Comparison of ENCODE assay signal across 8 cellular contexts in genomic region chr22:24805790-24806662, GRCh38. TPM values are rescaled to one million over a fixed set of nuclear protein-coding genes. Genes with fewer than 3 reads are reported as not detected.
A peak's percentile ranks its signal among the peaks of the same experiment; 100 is the strongest.
DNase-seq lines count a peak whose midpoint lies in the region; ATAC-seq, FAIRE-seq and TF ChIP-seq lines count a peak whose summit lies in the region.

SGSM1 (plus strand) TSS chr22:24806211; CDS start chr22:24806326, 115 bp downstream.

- no peak for TF ChIP-seq RAD21 in liver (IDR thresholded peaks at IDR 0.05)

- H3K27me3 ChIP-seq in liver (ENCODE audit: control insufficient read depth in 4 of 4, insufficient read depth in 4 of 4, low read length in 3 of 4) = no peaks in the 10 kb centered on the region

- no peaks in the 10 kb centered on the region for H3K36me3 Mint-ChIP-seq in dendritic cell treated with granulocyte-macrophage colony-stimulating factor and Interleukin-4, amounts not matched to agents 40 ng/mL and 50 ng/mL, for 4 days (ENCODE audit: low read depth)

- H3K27me3 Mint-ChIP-seq in dendritic cell treated with granulocyte-macrophage colony-stimulating factor and Interleukin-4, amounts not matched to agents 40 ng/mL and 50 ng/mL, for 4 days = peaks cover 43% of the 10 kb centered on the region

- peak within 1 kb of the TSS; percentile 23 for H3K27ac Mint-ChIP-seq in dendritic cell treated with granulocyte-macrophage colony-stimulating factor and Interleukin-4, amounts not matched to agents 40 ng/mL and 50 ng/mL, for 4 days

- H3K36me3 ChIP-seq in liver (ENCODE audit: control insufficient read depth in 4 of 4, insufficient read depth in 3 of 4, low read depth in 1 of 4, low read length in 3 of 4) = no peaks in the 10 kb centered on the region

- H3K9ac ChIP-seq in liver (ENCODE audit: low read depth in 1 of 2, low read length in 2 of 2) = no peak within 1 kb of the TSS

- H3K4me3 ChIP-seq in liver (ENCODE audit: low read depth in 1 of 3, low read length in 3 of 3) = peak within 1 kb of the TSS in 2 of 3 donors; percentile 52 to 56

- H3K4me1 ChIP-seq in liver (ENCODE audit: control insufficient read depth in 4 of 4, insufficient read depth in 4 of 4, low read length in 3 of 4) = peaks cover 0 to 10% (median 4%) of the 10 kb centered on the region in 4 donors

- no peaks in the 10 kb centered on the region for H3K9me3 Mint-ChIP-seq in dendritic cell treated with granulocyte-macrophage colony-stimulating factor and Interleukin-4, amounts not matched to agents 40 ng/mL and 50 ng/mL, for 4 days

- no peak for ATAC-seq in GM19455 (IDR thresholded peaks at IDR 0.05; ENCODE audit: unreplicated experiment)

- no peak for FAIRE-seq in H54 (lab: Jason Lieb, UNC)

- DNase-seq in H54 (ENCODE audit: insufficient read length, low spot score) = peak; percentile 69
- DNase-seq in NCI-H460 (ENCODE audit: extremely low read depth, low read depth) = peak; percentile 58
- peak; percentile 51 to 58 for DNase-seq in activated CD4-positive, alpha-beta T cell treated with anti-CD3 and anti-CD28 coated beads, Interleukin-2, amount 50 U/mL, for 24 hours (ENCODE audit: low read depth in 1 of 2, low spot score in 1 of 2)
- DNase-seq in stimulated activated CD4-positive, alpha-beta T cell treated with anti-CD3 and anti-CD28 coated beads, Interleukin-2, amount 100 ng/mL, for 48 hours = peak; percentile 69 to 79

- H3K27ac ChIP-seq in C4-2B (peak within 1 kb of the TSS; percentile 55), liver (ENCODE audit: low read depth in 1 of 2, low read length in 2 of 2) (no peak within 1 kb of the TSS)

- WGBS in liver = 6% methylated on average over 80 of the region's 80 CpGs

- H3K9me3 ChIP-seq in liver (ENCODE audit: control insufficient read depth in 4 of 4, low read length in 3 of 4) = no peaks in the 10 kb centered on the region

- H3K4me3 Mint-ChIP-seq in dendritic cell treated with granulocyte-macrophage colony-stimulating factor and Interleukin-4, amounts not matched to agents 40 ng/mL and 50 ng/mL, for 4 days = peak within 1 kb of the TSS; percentile 66

- TF ChIP-seq CTCF in C4-2B (conservative IDR thresholded peaks at IDR 0.05) = no peak; the same call in 1 of the 2 replicates
- TF ChIP-seq CTCF in liver (IDR thresholded peaks at IDR 0.05; ENCODE audit: low read depth, low read length, missing input control) = no peak

- intact Hi-C loops in dendritic cell treated with granulocyte-macrophage colony-stimulating factor and Interleukin-4, amounts not matched to agents 40 ng/mL and 50 ng/mL, for 4 days (cut with micrococcal nuclease) = no loop called here

- 0 out of 2 replicates have a peak, but pooled peaks have one; percentile 3 for TF ChIP-seq POLR2A in H54 (IDR thresholded peaks at IDR 0.05; ENCODE audit: low read depth, low read length)

- peaks cover 5% of the 10 kb centered on the region for H3K4me1 Mint-ChIP-seq in dendritic cell treated with granulocyte-macrophage colony-stimulating factor and Interleukin-4, amounts not matched to agents 40 ng/mL and 50 ng/mL, for 4 days (ENCODE audit: low read depth)

TF ChIP-seq in liver, 16 proteins besides CTCF, POLR2A, EP300 and RAD21:
- TF ChIP-seq RXRA (IDR thresholded peaks at IDR 0.05) (no peak), ZBTB33 (IDR thresholded peaks at IDR 0.05) (no peak)

RNA-seq across cellular contexts. Expression of gene SGSM1, which starts in this region (rescaled TPM):
- 0.26 and 1.1 TPM in 2 replicates for total RNA-seq in NCI-H460 (2014; rRNA removed; shearing (Covaris generic))
- polyA plus RNA-seq in NCI-H460 (2014; cell fraction: nucleus; rRNA removed) = 0.38 TPM in 1 of 2 replicates, not detected in the other
- total RNA-seq in liver = under 1 TPM; 0.25 to 0.51 TPM
- polyA plus RNA-seq in liver = under 1 TPM; 0.08 to 0.16 TPM
